ENCODE assay signal across 11 cellular contexts in the genomic region with DNA sequence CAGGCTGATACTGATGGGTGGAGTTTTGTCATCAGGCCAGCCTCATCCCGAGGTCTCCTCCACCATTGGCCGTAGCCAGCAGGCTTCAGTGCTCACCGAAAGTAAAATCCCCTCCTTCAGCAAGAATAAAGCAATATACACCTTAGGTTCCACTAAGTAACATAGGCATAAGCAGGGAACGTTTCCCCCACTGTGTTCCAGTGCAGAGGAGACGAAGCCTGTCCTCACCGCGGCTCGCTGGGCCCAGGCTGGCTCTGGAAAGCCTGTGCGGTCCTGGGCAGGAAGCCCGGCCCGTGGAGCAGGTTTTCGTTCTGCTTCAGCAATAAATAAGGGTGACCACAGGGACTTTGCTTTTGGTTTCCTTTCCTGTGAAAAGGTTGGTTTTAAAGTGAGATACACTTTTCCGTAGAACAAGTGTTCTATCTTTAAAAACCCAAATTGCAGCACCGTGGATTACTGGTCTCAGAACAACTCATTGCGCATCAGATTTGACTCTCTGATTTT. TPM values are rescaled to one million over a fixed set of nuclear protein-coding genes. Genes with fewer than 3 reads are reported as not detected.
A peak's percentile ranks its signal among the peaks of the same experiment; 100 is the strongest.
DNase-seq lines count a peak whose midpoint lies in the region; ATAC-seq, FAIRE-seq and TF ChIP-seq lines count a peak whose summit lies in the region.
"Had no signal": no experiment of that assay in that cellular context is flagged by ENCODE, and none has a peak within 500 bp of the region (broad histone marks: within the 10 kb centered on the region; RNA-seq: fewer than 3 reads in every experiment).

No MANE protein-coding gene starts in this region.

- DNase-seq in mucosa of descending colon (no peak), thyroid gland (no peak), OCI-M1 (lab: John Stamatoyannopoulos, UW) (no peak), pancreas (no peak)
- DNase-seq: DND-41, heart left ventricle had no signal

- H3K4me3 ChIP-seq in mucosa of descending colon: no peak overlapping the region
- no peak overlapping the region for H3K4me3 ChIP-seq in thyroid gland (replicated peaks in 1 of 3)
- H3K4me3 ChIP-seq in pancreas: no peak overlapping the region
- H3K4me3 ChIP-seq: coronary artery, heart left ventricle, SK-N-MC had no signal

- H3K36me3 ChIP-seq in mucosa of descending colon (ENCODE audit: low read depth): peaks cover 17% of the 10 kb centered on the region
- peaks cover 51 to 63% of the 10 kb centered on the region in 2 donors for H3K36me3 ChIP-seq in thyroid gland
- peaks cover 0 to 44% (median 23%) of the 10 kb centered on the region in 3 donors for H3K36me3 ChIP-seq in pancreas

- intact Hi-C loops in mucosa of descending colon (cut with DNase I, micrococcal nuclease) (no loop called here), thyroid gland (cut with DNase I) (no loop called here), pancreas (cut with DNase I) (no loop called here)

- TF ChIP-seq POLR2A in thyroid gland (IDR thresholded peaks at IDR 0.05): no peak

- H3K9me3 ChIP-seq in mucosa of descending colon (no peaks in the 10 kb centered on the region), thyroid gland (no peaks in the 10 kb centered on the region), pancreas (no peaks in the 10 kb centered on the region)
- H3K9me3 ChIP-seq: heart left ventricle had no signal

- H3K4me1 ChIP-seq in mucosa of descending colon (ENCODE audit: low read depth) (no peaks in the 10 kb centered on the region), thyroid gland (no peaks in the 10 kb centered on the region), pancreas (no peaks in the 10 kb centered on the region)
- H3K4me1 ChIP-seq: heart left ventricle had no signal

- no peaks in the 10 kb centered on the region for H3K27me3 ChIP-seq in thyroid gland
- no peaks in the 10 kb centered on the region for H3K27me3 ChIP-seq in pancreas
- H3K27me3 ChIP-seq: heart left ventricle had no signal

- H3K27ac ChIP-seq in thyroid gland (no peak overlapping the region), pancreas (no peak overlapping the region)
- H3K27ac ChIP-seq: coronary artery, heart left ventricle, SK-N-MC had no signal

- 86 to 90% methylated on average over 15 of the region's 15 CpGs for WGBS in thyroid gland, 2 donors
- WGBS in pancreas, 2 donors: 94% methylated on average over 15 of the region's 15 CpGs

- ATAC-seq in GM18907 (IDR thresholded peaks at IDR 0.05; ENCODE audit: unreplicated experiment): peak; percentile 95
- peak; percentile 90 for ATAC-seq in GM21526 (IDR thresholded peaks at IDR 0.05; ENCODE audit: low FRiP score, unreplicated experiment)
- peak; percentile 90 for ATAC-seq in HG03139 (IDR thresholded peaks at IDR 0.05; ENCODE audit: unreplicated experiment)
- peak; percentile 25 for ATAC-seq in mucosa of descending colon
- ATAC-seq in pancreas: no peak
- ATAC-seq: heart left ventricle had no signal

- TF ChIP-seq CTCF in mucosa of descending colon (IDR thresholded peaks at IDR 0.05): no peak
- no peak for TF ChIP-seq CTCF in thyroid gland (IDR thresholded peaks at IDR 0.05)
- no peak for TF ChIP-seq CTCF in pancreas (IDR thresholded peaks at IDR 0.05)

- FAIRE-seq in pancreas (lab: Jason Lieb, UNC): no peak

RNA-seq across cellular contexts. Expression of a gene that starts 16.3 kb away (rescaled TPM):
- under 1 TPM in 2 of 3 donors, not detected in 1; 0.55 to 0.63 TPM for total RNA-seq in mucosa of descending colon
- total RNA-seq in thyroid gland: not detected
- total RNA-seq in pancreas: under 1 TPM in 2 of 6 donors, not detected in 4; 0.23 to 0.47 TPM
- polyA plus RNA-seq in pancreas: 1 to 10 TPM; 2.2 to 3.8 TPM

Comparison
In these comparisons a context has a peak if more than half of its experiments do, and no peak if none do; other contexts are left out.
1. ATAC-seq: peak in GM18907 (single experiment), GM21526 (single experiment), HG03139 (single experiment) and mucosa of descending colon (single experiment); none in pancreas (0 of 4).